9 cellular contexts compared by ENCODE assay signal in genomic region chr5:93995126-93995621, GRCh38.
DNase-seq lines count a peak whose midpoint lies in the region; ATAC-seq and TF ChIP-seq lines count a peak whose summit lies in the region.
"Had no signal": no experiment of that assay in that cellular context is flagged by ENCODE, and none has a peak within 500 bp of the region (broad histone marks: within the 10 kb centered on the region; RNA-seq: fewer than 3 reads in every experiment).

No MANE protein-coding gene starts in this region.

- no peaks in the 10 kb centered on the region; the same call in 1 of the 2 replicates for H3K9me2 ChIP-seq in PC-9 (ENCODE audit: insufficient read depth)

- H3K4me3 ChIP-seq in ACC112 (ENCODE audit: low read depth, low read length) (0 out of 2 replicates have a peak overlapping the region, but pooled peaks have one; percentile 4), PC-9 (no peak overlapping the region)

- TF ChIP-seq CTCF in PC-9 (conservative IDR thresholded peaks at IDR 0.05): no peak

- no peak overlapping the region for H3K4me2 ChIP-seq in PC-9

- DNase-seq in amniotic epithelial cell (ENCODE audit: low read depth): peak; percentile 29
- no peak for DNase-seq in retina
- DNase-seq in SIG-M5 (lab: John Stamatoyannopoulos, UW): no peak
- DNase-seq in PC-9: no peak
- DNase-seq in activated effector memory CD4-positive, alpha-beta T cell treated with anti-CD3 and anti-CD28 coated beads, Interleukin-2, amount 50 U/mL, for 16 hours: no peak
- DNase-seq: caudate nucleus had no signal

- BruUV-seq in PC-9 (replicated peaks; lab: Mats Ljungman, UMichigan): no TSS peak

- H3K27ac ChIP-seq in ACC112 (ENCODE audit: low read depth, low read length): no peak overlapping the region
- no peak overlapping the region for H3K27ac ChIP-seq in PC-9

- ATAC-seq in GM18511 (IDR thresholded peaks at IDR 0.05; ENCODE audit: unreplicated experiment): peak; percentile 75
- peak; percentile 75 for ATAC-seq in HG02870 (IDR thresholded peaks at IDR 0.05; ENCODE audit: unreplicated experiment)

- CTCF ChIA-PET in PC-9 (lab: Charles Lee): no interaction called here

- no peaks in the 10 kb centered on the region for H4K20me1 ChIP-seq in PC-9 (ENCODE audit: insufficient read depth)

- no peaks in the 10 kb centered on the region for H3F3A ChIP-seq in PC-9 (ENCODE audit: insufficient read depth, low read depth)

- H2AFZ ChIP-seq in ACC112 (ENCODE audit: low read length, unreplicated experiment) (no peak overlapping the region), PC-9 (no peak overlapping the region)

- H3K79me2 ChIP-seq in ACC112 (ENCODE audit: control insufficient read depth, insufficient read depth, low read length, unreplicated experiment) (no peaks in the 10 kb centered on the region), PC-9 (ENCODE audit: low read depth) (no peaks in the 10 kb centered on the region)

- POLR2A ChIA-PET in PC-9 (lab: Charles Lee; ENCODE audit: unreplicated experiment): no interaction called here

- H3K36me3 ChIP-seq in ACC112 (ENCODE audit: insufficient read depth, low read length) (no peaks in the 10 kb centered on the region), PC-9 (ENCODE audit: low read depth) (no peaks in the 10 kb centered on the region)

- no peaks in the 10 kb centered on the region for H3K27me3 ChIP-seq in ACC112 (ENCODE audit: insufficient read depth, low read length)
- no peaks in the 10 kb centered on the region for H3K27me3 ChIP-seq in PC-9 (ENCODE audit: insufficient read depth, low read depth)

- H3K4me1 ChIP-seq in ACC112 (ENCODE audit: control insufficient read depth, insufficient read depth, low read length, unreplicated experiment): peaks cover 10% of the 10 kb centered on the region
- H3K4me1 ChIP-seq in PC-9 (replicated peaks; ENCODE audit: insufficient read depth): no peaks in the 10 kb centered on the region

- no peaks in the 10 kb centered on the region for H3K9me3 ChIP-seq in PC-9 (ENCODE audit: insufficient read depth, low read depth)

- intact Hi-C loops in PC-9 (cut with micrococcal nuclease; ENCODE audit: unreplicated experiment): no loop called here
